Comparison of ENCODE assay signal across 14 cellular contexts in genomic region chr4:184421558-184422155, GRCh38. TPM values are rescaled to one million over a fixed set of nuclear protein-coding genes. Genes with fewer than 3 reads are reported as not detected.
DNase-seq lines count a peak whose midpoint lies in the region; ATAC-seq and TF ChIP-seq lines count a peak whose summit lies in the region.
"Had no signal": no experiment of that assay in that cellular context is flagged by ENCODE, and none has a peak within 500 bp of the region (broad histone marks: within the 10 kb centered on the region; RNA-seq: fewer than 3 reads in every experiment).

No MANE protein-coding gene starts in this region.

- H3F3A ChIP-seq in neural progenitor cell (ENCODE audit: low read depth), result peaks cover 13% of the 10 kb centered on the region

- no peaks in the 10 kb centered on the region for H3K27me3 Mint-ChIP-seq in activated T-cell treated with anti-CD3 and anti-CD28 coated beads, Interleukin-2, amount 50 U/mL, for 72 hours (ENCODE audit: low read depth)
- peaks cover 2% of the 10 kb centered on the region for H3K27me3 Mint-ChIP-seq in neural progenitor cell (ENCODE audit: insufficient read depth, low read depth)

- H2AFZ ChIP-seq in neural progenitor cell (replicated peaks), result no peak overlapping the region

- H3K9me3 Mint-ChIP-seq in activated T-cell treated with anti-CD3 and anti-CD28 coated beads, Interleukin-2, amount 50 U/mL, for 72 hours, result peaks cover 2% of the 10 kb centered on the region in 2 donors
- peaks cover 16% of the 10 kb centered on the region for H3K9me3 Mint-ChIP-seq in neural progenitor cell

- no peak overlapping the region for H3K9ac ChIP-seq in neural progenitor cell

- peaks cover 5% of the 10 kb centered on the region for H4K20me1 ChIP-seq in neural progenitor cell (ENCODE audit: low read depth)

- peak overlapping the region; percentile 82 for H3K27ac Mint-ChIP-seq in activated T-cell treated with anti-CD3 and anti-CD28 coated beads, Interleukin-2, amount 50 U/mL, for 72 hours
- H3K27ac Mint-ChIP-seq in neural progenitor cell, result no peak overlapping the region

- peak overlapping the region; percentile 18 for H3K27ac ChIP-seq in neural progenitor cell
- no peak overlapping the region for H3K27ac ChIP-seq in adrenal gland
- H3K27ac ChIP-seq: 22Rv1, HL-60 had no signal

- TF ChIP-seq CTCF in neural progenitor cell (IDR thresholded peaks at IDR 0.05), result no peak
- no peak for TF ChIP-seq CTCF in adrenal gland (IDR thresholded peaks at IDR 0.05)
- no peak for TF ChIP-seq CTCF in GM10266 (IDR thresholded peaks at IDR 0.05; ENCODE audit: control insufficient read depth, insufficient read depth, low read depth, missing control alignments)

- H3K79me2 ChIP-seq in neural progenitor cell (ENCODE audit: low read depth), result peaks cover 11% of the 10 kb centered on the region

- no peak overlapping the region for H3K4me2 ChIP-seq in neural progenitor cell

- intact Hi-C loops in adrenal gland (cut with DNase I), result no loop called here

- peak overlapping the region; percentile 78 to 82 for H3K4me3 Mint-ChIP-seq in activated T-cell treated with anti-CD3 and anti-CD28 coated beads, Interleukin-2, amount 50 U/mL, for 72 hours
- H3K4me3 Mint-ChIP-seq in neural progenitor cell, result no peak overlapping the region

- H3K4me3 ChIP-seq in neural progenitor cell (no peak overlapping the region), adrenal gland (no peak overlapping the region)

- DNase-seq in NOMO-1 treated with DMSO at 0.1 percent for 48 hours (lab: John Stamatoyannopoulos, UW; ENCODE audit: unreplicated experiment) (peak; percentile 20), NOMO-1 (lab: John Stamatoyannopoulos, UW; ENCODE audit: unreplicated experiment in 2 of 2) (no peak), neural progenitor cell (ENCODE audit: low spot score) (no peak), adrenal gland (no peak), GM10266 (ENCODE audit: extremely low spot score) (no peak)
- DNase-seq in activated T-cell treated with anti-CD3 and anti-CD28 coated beads, Interleukin-2, amount 50 U/mL, for 72 hours, result peak in 1 of 2 donors; percentile 17
- DNase-seq: activated gamma-delta T cell treated with Interleukin-2 at 50 U/mL for 16 hours, NCI-H446 treated with DMSO at 0.1 percent for 48 hours, retina, SHP77 had no signal

- peaks cover 21 to 42% of the 10 kb centered on the region in 2 donors for H3K36me3 Mint-ChIP-seq in activated T-cell treated with anti-CD3 and anti-CD28 coated beads, Interleukin-2, amount 50 U/mL, for 72 hours (ENCODE audit: insufficient read depth in 2 of 2)
- H3K36me3 Mint-ChIP-seq in neural progenitor cell, result peaks cover 56% of the 10 kb centered on the region

- H3K4me1 ChIP-seq in neural progenitor cell (peaks cover 13% of the 10 kb centered on the region), adrenal gland (replicated peaks in 1 of 2) (peaks cover 22 to 51% of the 10 kb centered on the region in 2 donors)

- H3K36me3 ChIP-seq in neural progenitor cell, result no peaks in the 10 kb centered on the region
- peaks cover 0 to 47% of the 10 kb centered on the region in 2 donors for H3K36me3 ChIP-seq in adrenal gland (replicated peaks in 1 of 2)

- no peak for TF ChIP-seq POLR2A in adrenal gland (IDR thresholded peaks at IDR 0.05)

- ATAC-seq in HG02798 (IDR thresholded peaks at IDR 0.05; ENCODE audit: poor library complexity, unreplicated experiment) (peak; percentile 34), GM18519 (IDR thresholded peaks at IDR 0.05; ENCODE audit: low FRiP score, unreplicated experiment) (no peak)
- peak; percentile 5 to 6 for ATAC-seq in activated T-cell treated with anti-CD3 and anti-CD28 coated beads, Interleukin-2, amount 50 U/mL, for 72 hours (replicated peaks in 1 of 2)

- H3K9me3 ChIP-seq in neural progenitor cell (ENCODE audit: low read depth) (peaks cover 7% of the 10 kb centered on the region), adrenal gland (replicated peaks in 1 of 3) (no peaks in the 10 kb centered on the region)

- H3K27me3 ChIP-seq in neural progenitor cell, result no peaks in the 10 kb centered on the region
- no peaks in the 10 kb centered on the region for H3K27me3 ChIP-seq in adrenal gland

- peaks cover 85% of the 10 kb centered on the region for H3K4me1 Mint-ChIP-seq in activated T-cell treated with anti-CD3 and anti-CD28 coated beads, Interleukin-2, amount 50 U/mL, for 72 hours (ENCODE audit: low read depth)
- H3K4me1 Mint-ChIP-seq in neural progenitor cell, result no peaks in the 10 kb centered on the region

- WGBS in adrenal gland, 4 donors, result 90 to 96% (median 94%) methylated on average over 11 of the region's 11 CpGs

RNA-seq across cellular contexts. Expression of gene IRF2, which starts 52.7 kb away (rescaled TPM):
- total RNA-seq in activated T-cell treated with anti-CD3 and anti-CD28 coated beads, Interleukin-2, amount 50 U/mL, for 72 hours, result 10 to 100 TPM; 70.3 TPM
- total RNA-seq in neural progenitor cell (ENCODE audit: low replicate concordance), result 12.7 and 16.1 TPM in 2 replicates
- 10 to 100 TPM; 35.4 to 93.1 (median 58.3) TPM for total RNA-seq in adrenal gland
- 10 to 100 TPM; 19.0 to 69.7 (median 20.0) TPM for polyA plus RNA-seq in adrenal gland
